ENCODE assay signal across 18 cellular contexts in genomic region chr1:222665964-222666363, GRCh38. TPM values are rescaled to one million over a fixed set of nuclear protein-coding genes. Genes with fewer than 3 reads are reported as not detected.
DNase-seq lines count a peak whose midpoint lies in the region; ATAC-seq and TF ChIP-seq lines count a peak whose summit lies in the region.
"Had no signal": no experiment of that assay in that cellular context is flagged by ENCODE, and none has a peak within 500 bp of the region (broad histone marks: within the 10 kb centered on the region; RNA-seq: fewer than 3 reads in every experiment).

No MANE protein-coding gene starts in this region.

- no peak for ATAC-seq in natural killer cell treated with Interleukin-12 subunit alpha and Interleukin-12 subunit beta and Interleukin-15 and Interleukin-18, amount 100 ng/mL, for 72 hours
- ATAC-seq in natural killer cell (no peak), GM21619 (IDR thresholded peaks at IDR 0.05; ENCODE audit: unreplicated experiment) (no peak)
- ATAC-seq: A549 had no signal

- TF ChIP-seq CTCF in natural killer cell (IDR thresholded peaks at IDR 0.05) (no peak), fibroblast of mammary gland (conservative IDR thresholded peaks at IDR 0.05; ENCODE audit: control insufficient read depth, insufficient read depth, low read depth, low read length) (no peak), smooth muscle cell (IDR thresholded peaks at IDR 0.05; ENCODE audit: borderline replicate concordance, insufficient read depth, poor library complexity, severe bottlenecking) (no peak)

- intact Hi-C loops in natural killer cell (cut with micrococcal nuclease): no loop called here

- DNase-seq in natural killer cell treated with Interleukin-12 subunit alpha and Interleukin-12 subunit beta and Interleukin-15 and Interleukin-18, amount 100 ng/mL, for 72 hours (ENCODE audit: low spot score): no peak
- DNase-seq in natural killer cell (no peak), M059J (ENCODE audit: low read depth) (peak; percentile 14), fibroblast of mammary gland (ENCODE audit: low read depth) (peak; percentile 9), smooth muscle cell (lab: John Stamatoyannopoulos, UW; ENCODE audit: unreplicated experiment) (no peak), NCI-H226 (no peak), NCI-H69 (lab: John Stamatoyannopoulos, UW) (no peak)
- DNase-seq: AML-193; CD4-positive, CD25-positive, alpha-beta regulatory T cell; DMS79 treated with DMSO at 0.1 percent for 48 hours; NCI-H1105 treated with DMSO at 0.1 percent for 48 hours; NCI-H187; NCI-H510A; Peyer's patch; SHP77 had no signal

- no peak overlapping the region for H2AFZ ChIP-seq in smooth muscle cell (ENCODE audit: low read depth)

- H3K36me3 ChIP-seq in smooth muscle cell (ENCODE audit: low read depth): peaks cover 45% of the 10 kb centered on the region

- peak overlapping the region; percentile 41 to 51 for H3K27ac Mint-ChIP-seq in natural killer cell treated with Interleukin-12 subunit alpha and Interleukin-12 subunit beta and Interleukin-15 and Interleukin-18, amount 100 ng/mL, for 72 hours
- H3K27ac Mint-ChIP-seq in natural killer cell: peak overlapping the region in 1 of 2 donors; percentile 38
- H3K27ac Mint-ChIP-seq: CD4-positive, CD25-positive, alpha-beta regulatory T cell had no signal

- no peaks in the 10 kb centered on the region for H3K4me1 ChIP-seq in smooth muscle cell (ENCODE audit: low read depth)
- H3K4me1 ChIP-seq: A549, Peyer's patch had no signal

- no peaks in the 10 kb centered on the region for H3K79me2 ChIP-seq in smooth muscle cell (ENCODE audit: low read depth)

- H3K36me3 Mint-ChIP-seq in natural killer cell treated with Interleukin-12 subunit alpha and Interleukin-12 subunit beta and Interleukin-15 and Interleukin-18, amount 100 ng/mL, for 72 hours: peaks cover 37% of the 10 kb centered on the region
- peaks cover 44% of the 10 kb centered on the region for H3K36me3 Mint-ChIP-seq in natural killer cell

- H3K9ac ChIP-seq in smooth muscle cell (ENCODE audit: low read depth): no peak overlapping the region
- H3K9ac ChIP-seq: KMS-11 had no signal

- no peaks in the 10 kb centered on the region for H3K4me1 Mint-ChIP-seq in natural killer cell treated with Interleukin-12 subunit alpha and Interleukin-12 subunit beta and Interleukin-15 and Interleukin-18, amount 100 ng/mL, for 72 hours (ENCODE audit: low read depth in 2 of 2)
- H3K4me1 Mint-ChIP-seq in natural killer cell: no peaks in the 10 kb centered on the region

- H3K9me3 Mint-ChIP-seq in natural killer cell treated with Interleukin-12 subunit alpha and Interleukin-12 subunit beta and Interleukin-15 and Interleukin-18, amount 100 ng/mL, for 72 hours: no peaks in the 10 kb centered on the region
- no peaks in the 10 kb centered on the region for H3K9me3 Mint-ChIP-seq in natural killer cell
- H3K9me3 Mint-ChIP-seq: CD4-positive, CD25-positive, alpha-beta regulatory T cell had no signal

- peak overlapping the region; percentile 3 for H3K27ac ChIP-seq in smooth muscle cell (ENCODE audit: low read depth)
- H3K27ac ChIP-seq: A549, KMS-11, Peyer's patch had no signal

- H3K27me3 Mint-ChIP-seq in natural killer cell treated with Interleukin-12 subunit alpha and Interleukin-12 subunit beta and Interleukin-15 and Interleukin-18, amount 100 ng/mL, for 72 hours: no peaks in the 10 kb centered on the region
- H3K27me3 Mint-ChIP-seq in natural killer cell (ENCODE audit: low read depth in 2 of 2): no peaks in the 10 kb centered on the region
- H3K27me3 Mint-ChIP-seq: CD4-positive, CD25-positive, alpha-beta regulatory T cell had no signal

- H3K4me3 Mint-ChIP-seq in natural killer cell treated with Interleukin-12 subunit alpha and Interleukin-12 subunit beta and Interleukin-15 and Interleukin-18, amount 100 ng/mL, for 72 hours: no peak overlapping the region
- H3K4me3 Mint-ChIP-seq in natural killer cell: no peak overlapping the region
- H3K4me3 Mint-ChIP-seq: CD4-positive, CD25-positive, alpha-beta regulatory T cell had no signal

- H3F3A ChIP-seq in smooth muscle cell (ENCODE audit: low read depth): peaks cover 2% of the 10 kb centered on the region

- WGBS in smooth muscle cell (ENCODE audit: low lambda C conversion rate): 84% methylated on average over 7 of the region's 7 CpGs

- peaks cover 8% of the 10 kb centered on the region for H4K20me1 ChIP-seq in smooth muscle cell (ENCODE audit: low read depth)

- H3K4me3 ChIP-seq in fibroblast of mammary gland (ENCODE audit: control insufficient read depth, low read depth, low read length): no peak overlapping the region
- H3K4me3 ChIP-seq in smooth muscle cell: no peak overlapping the region
- H3K4me3 ChIP-seq: A549, Peyer's patch had no signal

- H3K27me3 ChIP-seq in smooth muscle cell (ENCODE audit: low read depth): no peaks in the 10 kb centered on the region
- H3K27me3 ChIP-seq: Peyer's patch had no signal

- H3K4me2 ChIP-seq in smooth muscle cell: no peak overlapping the region
- H3K4me2 ChIP-seq: A549, KMS-11 had no signal

- no peaks in the 10 kb centered on the region for H3K9me3 ChIP-seq in smooth muscle cell (replicated peaks; ENCODE audit: low read depth)
- H3K9me3 ChIP-seq: A549, Peyer's patch had no signal

RNA-seq across cellular contexts. Expression of gene AIDA, which starts 46.3 kb away (rescaled TPM):
- total RNA-seq in natural killer cell treated with Interleukin-12 subunit alpha and Interleukin-12 subunit beta and Interleukin-15 and Interleukin-18, amount 100 ng/mL, for 72 hours: 10 to 100 TPM; 30.5 to 42.5 TPM
- total RNA-seq in natural killer cell: 10 to 100 TPM; 29.7 to 37.2 (median 33.7) TPM
- total RNA-seq in M059J (2014; rRNA removed; shearing (Covaris generic)): 30.1 and 60.1 TPM in 2 replicates
- total RNA-seq in smooth muscle cell: 50.9 and 60.9 TPM in 2 replicates
- 33.6 and 40.6 TPM in 2 replicates for polyA plus RNA-seq in smooth muscle cell

RNA-seq across cellular contexts. Expression of gene BROX, which starts 46.4 kb away (rescaled TPM):
- total RNA-seq in natural killer cell treated with Interleukin-12 subunit alpha and Interleukin-12 subunit beta and Interleukin-15 and Interleukin-18, amount 100 ng/mL, for 72 hours: 10 to 100 TPM; 36.3 to 38.9 TPM
- total RNA-seq in natural killer cell: 10 to 100 TPM; 68.3 to 75.2 (median 74.5) TPM
- total RNA-seq in M059J (2014; rRNA removed; shearing (Covaris generic)): 61.7 and 82.1 TPM in 2 replicates
- 64.3 and 75.0 TPM in 2 replicates for total RNA-seq in smooth muscle cell
- 13.3 and 15.9 TPM in 2 replicates for polyA plus RNA-seq in smooth muscle cell

RNA-seq across cellular contexts. Expression of gene MIA3, which starts 48.1 kb away (rescaled TPM):
- total RNA-seq in natural killer cell treated with Interleukin-12 subunit alpha and Interleukin-12 subunit beta and Interleukin-15 and Interleukin-18, amount 100 ng/mL, for 72 hours: 10 to 100 TPM; 41.0 to 43.6 TPM
- total RNA-seq in natural killer cell: 10 to 100 TPM; 87.0 to 98.8 (median 94.0) TPM
- 51.0 and 53.7 TPM in 2 replicates for total RNA-seq in M059J (2014; rRNA removed; shearing (Covaris generic))
- 64.0 and 71.2 TPM in 2 replicates for total RNA-seq in smooth muscle cell
- 56.8 and 61.8 TPM in 2 replicates for polyA plus RNA-seq in smooth muscle cell

Comparison
In these comparisons a context has a peak if more than half of its experiments do, and no peak if none do; other contexts are left out.
1. DNase-seq: peak in M059J (single experiment) and fibroblast of mammary gland (single experiment); none in natural killer cell treated with Interleukin-12 subunit alpha and Interleukin-12 subunit beta and Interleukin-15 and Interleukin-18, amount 100 ng/mL, for 72 hours (single experiment), natural killer cell (single experiment), smooth muscle cell (single experiment), NCI-H226 (single experiment) and NCI-H69 (single experiment).